In the genomic region with DNA sequence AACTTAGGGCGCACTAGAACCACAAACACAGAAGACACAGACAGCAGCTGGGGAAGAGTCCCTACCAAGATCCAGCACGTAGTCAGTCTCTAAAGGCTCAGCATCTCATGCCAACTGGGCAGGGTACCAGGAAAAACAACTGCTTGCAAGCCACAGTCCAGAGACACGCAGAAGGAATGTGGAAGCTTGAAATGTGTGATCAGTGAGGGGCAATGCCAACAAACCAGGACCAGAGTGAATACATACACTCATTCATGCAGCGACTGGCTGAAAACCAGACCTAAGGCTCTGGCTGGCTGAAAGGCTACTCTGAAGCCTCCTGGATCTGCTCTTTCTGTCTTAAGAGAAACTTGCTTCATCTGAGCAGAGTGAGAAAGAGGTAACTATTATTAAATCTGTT, we compare ENCODE assay signal across 23 cellular contexts.
DNase-seq lines count a peak whose midpoint lies in the region; ATAC-seq, FAIRE-seq and TF ChIP-seq lines count a peak whose summit lies in the region.
"Had no signal": no experiment of that assay in that cellular context is flagged by ENCODE, and none has a peak within 500 bp of the region (broad histone marks: within the 10 kb centered on the region; RNA-seq: fewer than 3 reads in every experiment).

No MANE protein-coding gene starts in this region.

- in situ Hi-C loops in astrocyte of the cerebellum (cut with HindIII; ENCODE audit: low sequenced_read_pairs), result no loop called here
- in situ Hi-C loops in ACHN (cut with HindIII; ENCODE audit: low pct_ligation_motif_present, low pct_unique_long_range_greater_than_20kb, low sequenced_read_pairs), result no loop called here

- TF ChIP-seq POLR2A in H54 (IDR thresholded peaks at IDR 0.05; ENCODE audit: low read depth, low read length), result no peak

- DNase-seq in H54 (ENCODE audit: insufficient read length, low spot score), result no peak
- DNase-seq in astrocyte of the cerebellum (ENCODE audit: low read depth), result peak; percentile 16
- peak; percentile 44 for DNase-seq in fibroblast of peridontal ligament (ENCODE audit: extremely low read depth)
- peak; percentile 9 for DNase-seq in smooth muscle cell of the brain vasculature (ENCODE audit: low read depth, low spot score)
- DNase-seq in ACHN, result no peak
- DNase-seq in NCI-H1092 (lab: John Stamatoyannopoulos, UW), result no peak
- DNase-seq: activated CD4-positive, alpha-beta memory T cell treated with anti-CD3 and anti-CD28 coated beads for 36 hours; activated CD4-positive, CD25-positive, alpha-beta regulatory T cell treated with anti-CD3 and anti-CD28 coated beads, Interleukin-2, amount 50 U/mL, for 72 hours; activated CD8-positive, alpha-beta memory T cell treated with anti-CD3 and anti-CD28 coated beads, Interleukin-2, amount 50 U/mL, for 48 hours; aorta; DMS79; effector CD4-positive, alpha-beta T cell; foreskin keratinocyte; left colon; NCI-H1417 treated with DMSO at 0.1 percent for 48 hours; NCI-H2081 treated with DMSO at 0.1 percent for 48 hours; pancreas; retina; stimulated activated CD4-positive, alpha-beta T cell treated with anti-CD3 and anti-CD28 coated beads, Interleukin-2, amount 100 ng/mL, for 48 hours had no signal

- no peak for TF ChIP-seq CTCF in astrocyte of the cerebellum (IDR thresholded peaks at IDR 0.05; ENCODE audit: low read depth, low read length, missing control alignments)

- no peak for ATAC-seq in GM19351 (IDR thresholded peaks at IDR 0.05; ENCODE audit: unreplicated experiment)
- ATAC-seq: activated naive CD4-positive, alpha-beta T cell treated with anti-CD3 and anti-CD28 coated beads, Interleukin-2, amount 50 U/mL, for 72 hours; foreskin keratinocyte; left colon; pancreas had no signal

- no peak overlapping the region for H3K4me3 ChIP-seq in astrocyte of the cerebellum (ENCODE audit: low read depth, low read length)
- H3K4me3 ChIP-seq: pancreas, SK-N-MC had no signal

- FAIRE-seq in H54 (lab: Jason Lieb, UNC), result peak; percentile 76
- FAIRE-seq: GM12891, pancreas had no signal

Comparison
In these comparisons a context has a peak if more than half of its experiments do, and no peak if none do; other contexts are left out.
1. DNase-seq: peak in astrocyte of the cerebellum (single experiment), fibroblast of peridontal ligament (single experiment) and smooth muscle cell of the brain vasculature (single experiment); none in H54 (single experiment), ACHN (single experiment) and NCI-H1092 (single experiment).